ENCODE assay signal across 27 cellular contexts in the genomic region with DNA sequence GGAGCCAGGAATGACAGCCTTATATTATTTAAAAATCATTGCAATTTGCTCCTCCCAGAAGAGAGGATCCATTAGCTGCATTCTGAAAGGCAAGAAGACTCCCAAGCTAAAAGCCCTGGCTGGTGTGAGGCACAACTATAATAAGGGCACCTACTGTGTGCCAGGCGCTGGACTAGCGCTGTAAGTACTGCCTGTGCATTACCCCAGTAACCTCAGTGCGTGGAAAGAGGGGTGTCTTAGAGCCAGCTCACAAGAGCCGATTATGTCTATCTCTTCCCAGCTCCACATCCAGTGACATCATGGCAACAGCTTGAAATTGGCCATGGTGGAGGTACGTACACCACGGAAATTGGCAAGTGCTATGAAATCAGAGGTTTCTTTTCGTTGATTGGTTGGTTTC.
DNase-seq lines count a peak whose midpoint lies in the region; ATAC-seq and TF ChIP-seq lines count a peak whose summit lies in the region.
"Had no signal": no experiment of that assay in that cellular context is flagged by ENCODE, and none has a peak within 500 bp of the region (broad histone marks: within the 10 kb centered on the region; RNA-seq: fewer than 3 reads in every experiment).

No MANE protein-coding gene starts in this region.

- intact Hi-C loops in dorsolateral prefrontal cortex (cut with DNase I): loop anchor here (1.0 to 5.0 kb wide), 2 partner anchors 27 to 86 kb away; no protein-coding TSS in a partner anchor
- intact Hi-C loops in sciatic nerve (cut with DNase I): no loop called here

- no peaks in the 10 kb centered on the region for H4K20me1 ChIP-seq in Loucy (ENCODE audit: insufficient read depth, low read length, poor library complexity, severe bottlenecking)

- H3K27me3 ChIP-seq in Loucy (ENCODE audit: insufficient read depth, low read length, poor library complexity, severe bottlenecking) (no peaks in the 10 kb centered on the region), dorsolateral prefrontal cortex (no peaks in the 10 kb centered on the region)
- H3K27me3 ChIP-seq: suprapubic skin, uterus had no signal

- H3K9ac ChIP-seq in Loucy (ENCODE audit: low read depth, low read length, poor library complexity, severe bottlenecking): no peak overlapping the region

- H3K79me2 ChIP-seq in Loucy (ENCODE audit: insufficient read depth, low read length): no peaks in the 10 kb centered on the region

- H2AFZ ChIP-seq in Loucy (ENCODE audit: low read length): peak overlapping the region; percentile 57; the same call in 1 of the 2 replicates

- H3K4me3 ChIP-seq in Loucy (ENCODE audit: low read length, poor library complexity, severe bottlenecking) (no peak overlapping the region), dorsolateral prefrontal cortex (peak overlapping the region in 4 of 59 donors; percentile 17 to 27 (median 22))
- H3K4me3 ChIP-seq: suprapubic skin, uterus had no signal

- no peaks in the 10 kb centered on the region for H3K9me3 ChIP-seq in Loucy (ENCODE audit: insufficient read depth, low read depth, low read length)
- H3K9me3 ChIP-seq: suprapubic skin, uterus had no signal

- H3K36me3 ChIP-seq in Loucy (ENCODE audit: insufficient read depth, low read length): no peaks in the 10 kb centered on the region
- H3K36me3 ChIP-seq: suprapubic skin, uterus, WERI-Rb-1 had no signal

- H3K4me2 ChIP-seq in Loucy (ENCODE audit: low read depth, low read length, poor library complexity, severe bottlenecking): no peak overlapping the region

- no peaks in the 10 kb centered on the region for H3K9me2 ChIP-seq in Loucy (replicated peaks; ENCODE audit: low read depth, low read length)

- TF ChIP-seq CTCF in C4-2B (conservative IDR thresholded peaks at IDR 0.05): no peak
- TF ChIP-seq CTCF in Loucy (conservative IDR thresholded peaks at IDR 0.05; ENCODE audit: low read length): no peak
- no peak for TF ChIP-seq CTCF in dorsolateral prefrontal cortex (IDR thresholded peaks at IDR 0.05 in 54 of 56, conservative IDR thresholded peaks at IDR 0.05 in 2 of 56; ENCODE audit: low read depth in 1 of 56, partially characterized antibody in 56 of 56)

- peaks cover 4% of the 10 kb centered on the region for H3K4me1 ChIP-seq in Loucy (ENCODE audit: insufficient read depth, low read length, poor library complexity, severe bottlenecking)
- H3K4me1 ChIP-seq: uterus had no signal

- DNase-seq in dorsolateral prefrontal cortex (no peak), sciatic nerve (ENCODE audit: low spot score) (peak; percentile 42), HCEC 1CT (no peak), OCI-M2 (lab: John Stamatoyannopoulos, UW; ENCODE audit: unreplicated experiment) (no peak), SW480 (ENCODE audit: low spot score) (no peak)
- DNase-seq: activated CD4-positive, alpha-beta T cell treated with anti-CD3 and anti-CD28 coated beads, Interleukin-2, amount 10 ng/mL, durations not matched to agents 24 days and 14 days; activated gamma-delta T cell treated with Interleukin-2 at 50 U/mL for 16 hours; activated T-cell treated with anti-CD3 and anti-CD28 coated beads, Interleukin-2, amount 50 U/mL, for 24 hours; CD4-positive, CD25-positive, alpha-beta regulatory T cell; DND-41; endodermal cell; KBM-7; left colon; mesenchymal stem cell; MM.1S; naive thymus-derived CD4-positive, alpha-beta T cell; NCI-H510A; PC-3; Right ventricle myocardium superior; stimulated activated CD4-positive, alpha-beta T cell treated with anti-CD3 and anti-CD28 coated beads, Interleukin-2, amount 100 ng/mL, for 24 hours; uterus; WERI-Rb-1 had no signal

- ATAC-seq in sciatic nerve: no peak
- ATAC-seq: esophagus mucosa; HCT116; naive thymus-derived CD4-positive, alpha-beta T cell; PC-3 had no signal

- H3K27ac ChIP-seq in C4-2B: peak overlapping the region; percentile 2; the same call in 1 of the 2 replicates
- H3K27ac ChIP-seq in dorsolateral prefrontal cortex: peak overlapping the region; percentile 22 to 99 (median 91)
- H3K27ac ChIP-seq: suprapubic skin, uterus, WERI-Rb-1 had no signal

- no peaks in the 10 kb centered on the region for H3F3A ChIP-seq in Loucy (ENCODE audit: low read depth)
